Comparison of ENCODE assay signal across 1 cellular context in genomic region chr6:28656715-28657114, GRCh38.
TF ChIP-seq lines count a peak whose summit lies in the region.

No MANE protein-coding gene starts in this region.

TF ChIP-seq in H1, 55 proteins besides CTCF, POLR2A, EP300 and RAD21 (continued from another document):
- TF ChIP-seq CREB1 (IDR thresholded peaks at IDR 0.05) (no peak), NRF1 (IDR thresholded peaks at IDR 0.05; ENCODE audit: low read depth, low read length) (no peak), SIN3A (conservative IDR thresholded peaks at IDR 0.05 in 1 of 2, IDR thresholded peaks at IDR 0.05 in 1 of 2; ENCODE audit: low read depth in 1 of 2, low read length in 2 of 2) (no peak), CHD7 (IDR thresholded peaks at IDR 0.05; ENCODE audit: insufficient replicate concordance, low read length) (no peak), SIX5 (IDR thresholded peaks at IDR 0.05; ENCODE audit: low read depth, low read length) (no peak), ATF3 (IDR thresholded peaks at IDR 0.05; ENCODE audit: insufficient read depth, low read depth, low read length) (no peak), CHD1 (IDR thresholded peaks at IDR 0.05; ENCODE audit: low read depth, low read length) (no peak)
